ENCODE assay signal across 8 cellular contexts in the genomic region with DNA sequence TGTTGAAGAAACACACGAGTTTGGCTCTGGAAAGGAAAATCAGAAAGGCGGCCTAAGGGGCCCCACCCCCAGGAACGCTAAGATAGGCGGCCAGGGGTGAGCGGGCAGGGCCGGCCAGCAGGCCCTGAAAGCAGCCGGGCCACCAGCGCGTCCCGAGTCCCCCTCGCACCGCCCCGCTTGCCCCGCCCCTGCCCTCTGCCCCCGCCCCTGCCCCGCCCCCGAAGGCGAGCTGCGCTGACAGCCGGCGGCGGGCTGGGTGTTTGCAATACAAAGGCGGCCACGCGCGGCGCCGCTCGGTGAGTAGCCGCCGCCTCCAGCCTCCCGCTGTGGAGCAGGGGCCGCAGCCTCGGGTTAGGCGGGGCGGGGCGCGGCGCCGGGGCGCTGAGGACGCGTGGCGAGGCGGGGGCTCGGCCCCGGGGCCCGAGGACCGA.
A peak's percentile ranks its signal among the peaks of the same experiment; 100 is the strongest.
DNase-seq lines count a peak whose midpoint lies in the region; ATAC-seq and TF ChIP-seq lines count a peak whose summit lies in the region.

A gene with protein sequence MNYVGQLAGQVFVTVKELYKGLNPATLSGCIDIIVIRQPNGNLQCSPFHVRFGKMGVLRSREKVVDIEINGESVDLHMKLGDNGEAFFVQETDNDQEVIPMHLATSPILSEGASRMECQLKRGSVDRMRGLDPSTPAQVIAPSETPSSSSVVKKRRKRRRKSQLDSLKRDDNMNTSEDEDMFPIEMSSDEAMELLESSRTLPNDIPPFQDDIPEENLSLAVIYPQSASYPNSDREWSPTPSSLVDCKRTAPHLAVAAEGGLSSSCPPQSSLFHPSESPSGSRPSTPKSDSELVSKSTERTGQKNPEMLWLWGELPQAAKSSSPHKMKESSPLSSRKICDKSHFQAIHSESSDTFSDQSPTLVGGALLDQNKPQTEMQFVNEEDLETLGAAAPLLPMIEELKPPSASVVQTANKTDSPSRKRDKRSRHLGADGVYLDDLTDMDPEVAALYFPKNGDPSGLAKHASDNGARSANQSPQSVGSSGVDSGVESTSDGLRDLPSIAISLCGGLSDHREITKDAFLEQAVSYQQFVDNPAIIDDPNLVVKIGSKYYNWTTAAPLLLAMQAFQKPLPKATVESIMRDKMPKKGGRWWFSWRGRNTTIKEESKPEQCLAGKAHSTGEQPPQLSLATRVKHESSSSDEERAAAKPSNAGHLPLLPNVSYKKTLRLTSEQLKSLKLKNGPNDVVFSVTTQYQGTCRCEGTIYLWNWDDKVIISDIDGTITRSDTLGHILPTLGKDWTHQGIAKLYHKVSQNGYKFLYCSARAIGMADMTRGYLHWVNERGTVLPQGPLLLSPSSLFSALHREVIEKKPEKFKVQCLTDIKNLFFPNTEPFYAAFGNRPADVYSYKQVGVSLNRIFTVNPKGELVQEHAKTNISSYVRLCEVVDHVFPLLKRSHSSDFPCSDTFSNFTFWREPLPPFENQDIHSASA (plus strand): TSS at position 257 of the 431 bp plus-strand sequence. CDS start 18,910 bp downstream, outside the sequence.

- POLR2A ChIA-PET in AG04449 (lab: Yijun Ruan, JAX), result interaction anchor here (0.6 to 0.9 kb wide), 2 partner anchors 372 to 1013 kb away, joined by 3 read pairs; no protein-coding TSS in a partner anchor

- peak within 1 kb of the TSS; percentile 92 for H3K27ac Mint-ChIP-seq in central memory CD8-positive, alpha-beta T cell (ENCODE audit: low read depth)

- no peaks in the 10 kb centered on the region for H3K9me3 Mint-ChIP-seq in central memory CD8-positive, alpha-beta T cell

- ATAC-seq in GM18858 (IDR thresholded peaks at IDR 0.05; ENCODE audit: unreplicated experiment) (peak; percentile 32), HG03095 (IDR thresholded peaks at IDR 0.05; ENCODE audit: unreplicated experiment) (peak; percentile 46)
- ATAC-seq in activated CD4-positive, CD25-positive, alpha-beta regulatory T cell treated with anti-CD3 and anti-CD28 coated beads, Interleukin-2, amount 50 U/mL, for 24 hours, result peak; percentile 62 to 66
- peak; percentile 61 for ATAC-seq in central memory CD8-positive, alpha-beta T cell (replicated peaks; ENCODE audit: extremely low read depth, poor library complexity, severe bottlenecking)

- CTCF ChIA-PET in AG04449 (lab: Yijun Ruan, JAX), result interaction anchor here (0.7 to 28.0 kb wide), 12 partner anchors 7 to 58 kb away, joined by 3 to 428 read pairs (median 6); no protein-coding TSS in a partner anchor

- H3K4me3 Mint-ChIP-seq in central memory CD8-positive, alpha-beta T cell, result peak within 1 kb of the TSS; percentile 82

- no peaks in the 10 kb centered on the region for H3K27me3 Mint-ChIP-seq in central memory CD8-positive, alpha-beta T cell

- TF ChIP-seq CTCF in AG04449 (IDR thresholded peaks at IDR 0.05; ENCODE audit: insufficient read depth, low read length, missing control alignments), result peak; percentile 45

- H3K4me1 Mint-ChIP-seq in central memory CD8-positive, alpha-beta T cell, result peaks cover 69% of the 10 kb centered on the region

- H3K4me3 ChIP-seq in AG04449 (ENCODE audit: low read depth, low read length), result peak within 1 kb of the TSS; percentile 82

- peaks cover 14% of the 10 kb centered on the region for H3K36me3 Mint-ChIP-seq in central memory CD8-positive, alpha-beta T cell (ENCODE audit: insufficient read depth)

- no peak for DNase-seq in AG04449 (ENCODE audit: low read depth, low spot score)
- peak; percentile 64 for DNase-seq in NCI-H345 treated with DMSO at 0.1 percent for 48 hours (lab: John Stamatoyannopoulos, UW; ENCODE audit: unreplicated experiment)
- DNase-seq in central memory CD8-positive, alpha-beta T cell (ENCODE audit: low spot score in 2 of 2), result peak; percentile 70 to 76
- DNase-seq in islet precursor cell, result peak; percentile 97
- peak; percentile 89 for DNase-seq in stimulated activated CD4-positive, alpha-beta T cell treated with anti-CD3 and anti-CD28 coated beads, Interleukin-12 subunit alpha, Interleukin-12 subunit beta, amount 100 ng/mL, for 4 hours
